In the genomic region with DNA sequence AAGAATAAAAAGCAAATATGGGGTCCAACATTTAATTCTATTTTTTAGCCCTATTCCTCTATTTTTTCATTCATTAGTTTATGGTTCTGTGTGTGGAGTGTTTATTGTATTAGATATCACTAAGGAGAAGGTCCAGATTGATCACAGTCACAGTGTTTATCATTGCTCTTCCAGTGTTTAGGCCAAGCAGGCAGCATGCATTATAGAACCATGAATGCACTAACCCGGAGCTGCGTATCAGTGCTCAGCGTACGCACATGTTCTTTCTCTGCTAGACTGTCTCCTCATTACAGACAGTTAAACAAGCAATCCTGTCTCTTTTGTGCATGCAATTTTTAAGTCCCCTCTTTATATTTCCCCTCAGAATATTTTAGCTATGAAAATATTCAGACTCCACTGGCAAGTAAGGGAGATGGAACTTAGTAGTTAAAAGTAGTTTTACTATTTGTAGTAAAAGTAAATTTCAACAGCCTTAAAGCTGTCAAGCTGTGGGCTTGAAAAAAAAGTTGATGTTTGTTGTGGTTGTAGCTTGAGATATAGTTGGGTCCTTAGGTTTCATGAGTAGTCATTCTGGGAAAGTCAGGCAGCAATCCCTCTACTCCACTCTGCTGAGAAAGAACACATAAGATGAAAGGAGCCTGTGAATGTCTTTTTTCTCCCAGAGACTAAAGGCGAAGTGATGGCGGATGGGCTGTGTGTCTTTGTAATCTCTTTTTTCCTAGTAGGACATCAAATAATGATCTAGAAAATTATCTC, we compare ENCODE assay signal across 1 cellular context.
TF ChIP-seq lines count a peak whose summit lies in the region.

No MANE protein-coding gene starts in this region.

TF ChIP-seq in IMR-90, 13 proteins besides CTCF, POLR2A, EP300 and RAD21 (continued from another document):
- TF ChIP-seq MXI1 (IDR thresholded peaks at IDR 0.05; ENCODE audit: borderline replicate concordance, low read depth, low read length) (no peak), NFE2L2 (IDR thresholded peaks at IDR 0.05; ENCODE audit: low read depth, low read length) (no peak), RCOR1 (IDR thresholded peaks at IDR 0.05; ENCODE audit: insufficient replicate concordance, low read length) (no peak), MAZ (IDR thresholded peaks at IDR 0.05; ENCODE audit: borderline replicate concordance, low read depth, low read length) (no peak), FOS (IDR thresholded peaks at IDR 0.05; ENCODE audit: low read depth, low read length) (no peak), CHD1 (IDR thresholded peaks at IDR 0.05; ENCODE audit: low read depth, low read length) (no peak), SMC3 (IDR thresholded peaks at IDR 0.05; ENCODE audit: low read depth, low read length) (no peak)
- TF ChIP-seq, protein P1, sequence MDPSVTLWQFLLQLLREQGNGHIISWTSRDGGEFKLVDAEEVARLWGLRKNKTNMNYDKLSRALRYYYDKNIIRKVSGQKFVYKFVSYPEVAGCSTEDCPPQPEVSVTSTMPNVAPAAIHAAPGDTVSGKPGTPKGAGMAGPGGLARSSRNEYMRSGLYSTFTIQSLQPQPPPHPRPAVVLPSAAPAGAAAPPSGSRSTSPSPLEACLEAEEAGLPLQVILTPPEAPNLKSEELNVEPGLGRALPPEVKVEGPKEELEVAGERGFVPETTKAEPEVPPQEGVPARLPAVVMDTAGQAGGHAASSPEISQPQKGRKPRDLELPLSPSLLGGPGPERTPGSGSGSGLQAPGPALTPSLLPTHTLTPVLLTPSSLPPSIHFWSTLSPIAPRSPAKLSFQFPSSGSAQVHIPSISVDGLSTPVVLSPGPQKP (IDR thresholded peaks at IDR 0.05; ENCODE audit: borderline replicate concordance, low read depth, low read length) = no peak
TF ChIP-seq in IMR-90: peak in this region for 0.
